In the genomic region with DNA sequence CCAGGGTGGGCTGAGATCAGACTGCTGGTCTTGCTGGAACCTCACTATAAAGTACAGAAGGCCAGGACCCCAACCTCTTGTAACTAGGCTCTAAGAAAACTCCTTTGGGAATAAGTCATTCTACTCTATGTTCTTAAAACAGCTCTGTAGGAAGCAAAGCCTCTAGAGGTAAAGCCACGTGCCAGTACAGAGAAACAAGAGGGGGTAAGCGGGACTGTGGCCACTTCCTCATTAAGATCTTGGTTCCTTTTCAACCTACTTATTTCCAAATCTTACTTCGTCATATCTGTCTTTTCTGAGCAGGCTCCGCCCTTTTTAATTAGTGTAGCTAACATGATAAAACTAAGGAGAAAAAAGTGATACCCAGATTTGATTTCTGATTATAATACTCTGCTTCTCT, we compare ENCODE assay signal across 1 cellular context.
TF ChIP-seq lines count a peak whose summit lies in the region.

No MANE protein-coding gene starts in this region.

TF ChIP-seq in GM12878, 131 proteins besides CTCF, POLR2A, EP300 and RAD21 (continues in another document):
- TF ChIP-seq, protein P1, sequence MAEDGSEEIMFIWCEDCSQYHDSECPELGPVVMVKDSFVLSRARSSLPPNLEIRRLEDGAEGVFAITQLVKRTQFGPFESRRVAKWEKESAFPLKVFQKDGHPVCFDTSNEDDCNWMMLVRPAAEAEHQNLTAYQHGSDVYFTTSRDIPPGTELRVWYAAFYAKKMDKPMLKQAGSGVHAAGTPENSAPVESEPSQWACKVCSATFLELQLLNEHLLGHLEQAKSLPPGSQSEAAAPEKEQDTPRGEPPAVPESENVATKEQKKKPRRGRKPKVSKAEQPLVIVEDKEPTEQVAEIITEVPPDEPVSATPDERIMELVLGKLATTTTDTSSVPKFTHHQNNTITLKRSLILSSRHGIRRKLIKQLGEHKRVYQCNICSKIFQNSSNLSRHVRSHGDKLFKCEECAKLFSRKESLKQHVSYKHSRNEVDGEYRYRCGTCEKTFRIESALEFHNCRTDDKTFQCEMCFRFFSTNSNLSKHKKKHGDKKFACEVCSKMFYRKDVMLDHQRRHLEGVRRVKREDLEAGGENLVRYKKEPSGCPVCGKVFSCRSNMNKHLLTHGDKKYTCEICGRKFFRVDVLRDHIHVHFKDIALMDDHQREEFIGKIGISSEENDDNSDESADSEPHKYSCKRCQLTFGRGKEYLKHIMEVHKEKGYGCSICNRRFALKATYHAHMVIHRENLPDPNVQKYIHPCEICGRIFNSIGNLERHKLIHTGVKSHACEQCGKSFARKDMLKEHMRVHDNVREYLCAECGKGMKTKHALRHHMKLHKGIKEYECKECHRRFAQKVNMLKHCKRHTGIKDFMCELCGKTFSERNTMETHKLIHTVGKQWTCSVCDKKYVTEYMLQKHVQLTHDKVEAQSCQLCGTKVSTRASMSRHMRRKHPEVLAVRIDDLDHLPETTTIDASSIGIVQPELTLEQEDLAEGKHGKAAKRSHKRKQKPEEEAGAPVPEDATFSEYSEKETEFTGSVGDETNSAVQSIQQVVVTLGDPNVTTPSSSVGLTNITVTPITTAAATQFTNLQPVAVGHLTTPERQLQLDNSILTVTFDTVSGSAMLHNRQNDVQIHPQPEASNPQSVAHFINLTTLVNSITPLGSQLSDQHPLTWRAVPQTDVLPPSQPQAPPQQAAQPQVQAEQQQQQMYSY (CRISPR knock-in tag; IDR thresholded peaks at IDR 0.05) = no peak
- TF ChIP-seq TAF1 (IDR thresholded peaks at IDR 0.05; ENCODE audit: borderline replicate concordance, low read depth, low read length) (no peak), POU2F2 (IDR thresholded peaks at IDR 0.05; ENCODE audit: borderline replicate concordance, low read depth, low read length) (no peak), NRF1 (conservative IDR thresholded peaks at IDR 0.05; ENCODE audit: low read depth, low read length) (no peak), SIX5 (IDR thresholded peaks at IDR 0.05; ENCODE audit: low read depth, low read length, severe bottlenecking) (no peak), MTA2 (IDR thresholded peaks at IDR 0.05; ENCODE audit: low read depth) (peak; percentile 63; the same call in 1 of the 2 replicates), MTA3 (IDR thresholded peaks at IDR 0.05; ENCODE audit: borderline replicate concordance, low read length) (no peak), ETV6 (conservative IDR thresholded peaks at IDR 0.05 in 1 of 2, IDR thresholded peaks at IDR 0.05 in 1 of 2; ENCODE audit: borderline replicate concordance in 1 of 2, low read depth in 1 of 2) (no peak), CREM (IDR thresholded peaks at IDR 0.05; ENCODE audit: low read depth) (no peak), ZNF687 (IDR thresholded peaks at IDR 0.05) (peak; percentile 84), CREB1 (IDR thresholded peaks at IDR 0.05; ENCODE audit: low read depth) (no peak), NBN (IDR thresholded peaks at IDR 0.05) (no peak), PAX5 (IDR thresholded peaks at IDR 0.05; ENCODE audit: borderline replicate concordance, low read depth, low read length) (no peak), ZBED1 (IDR thresholded peaks at IDR 0.05; ENCODE audit: borderline replicate concordance) (no peak), E4F1 (IDR thresholded peaks at IDR 0.05; ENCODE audit: borderline replicate concordance, partially characterized antibody) (no peak), MEF2A (IDR thresholded peaks at IDR 0.05; ENCODE audit: insufficient read depth, low read depth, low read length) (no peak), KDM1A (IDR thresholded peaks at IDR 0.05; ENCODE audit: borderline replicate concordance) (no peak), ZNF217 (IDR thresholded peaks at IDR 0.05) (no peak; the same call in 1 of the 2 replicates), TCF7 (IDR thresholded peaks at IDR 0.05; ENCODE audit: borderline replicate concordance) (no peak), CHD1 (IDR thresholded peaks at IDR 0.05; ENCODE audit: low read depth, low read length) (no peak), MAX (IDR thresholded peaks at IDR 0.05; ENCODE audit: low read depth, low read length) (peak; percentile 61; the same call in 1 of the 2 replicates), BRCA1 (IDR thresholded peaks at IDR 0.05; ENCODE audit: low read depth, low read length) (no peak), ESRRA (IDR thresholded peaks at IDR 0.05; ENCODE audit: low read length) (no peak), YY1 (IDR thresholded peaks at IDR 0.05; ENCODE audit: low read depth, low read length) (no peak), KLF5 (IDR thresholded peaks at IDR 0.05; ENCODE audit: partially characterized antibody) (no peak), HDAC6 (IDR thresholded peaks at IDR 0.05; ENCODE audit: unreplicated experiment) (no peak), POLR2AphosphoS5 (IDR thresholded peaks at IDR 0.05; ENCODE audit: low read length) (no peak), CHD4 (IDR thresholded peaks at IDR 0.05) (no peak), ELK1 (IDR thresholded peaks at IDR 0.05; ENCODE audit: low read depth, low read length) (no peak), REST (IDR thresholded peaks at IDR 0.05; ENCODE audit: low read depth, low read length) (no peak), BHLHE40 (IDR thresholded peaks at IDR 0.05; ENCODE audit: borderline replicate concordance in 1 of 2, low read depth in 2 of 2, low read length in 1 of 2) (peak; percentile 87 to 90), SREBF1 (IDR thresholded peaks at IDR 0.05; ENCODE audit: low read length) (no peak), ZZZ3 (IDR thresholded peaks at IDR 0.05; ENCODE audit: control insufficient read depth, insufficient read length, low read depth) (no peak), WRNIP1 (IDR thresholded peaks at IDR 0.05; ENCODE audit: borderline replicate concordance, low read depth, low read length) (no peak)
- TF ChIP-seq, protein P2, sequence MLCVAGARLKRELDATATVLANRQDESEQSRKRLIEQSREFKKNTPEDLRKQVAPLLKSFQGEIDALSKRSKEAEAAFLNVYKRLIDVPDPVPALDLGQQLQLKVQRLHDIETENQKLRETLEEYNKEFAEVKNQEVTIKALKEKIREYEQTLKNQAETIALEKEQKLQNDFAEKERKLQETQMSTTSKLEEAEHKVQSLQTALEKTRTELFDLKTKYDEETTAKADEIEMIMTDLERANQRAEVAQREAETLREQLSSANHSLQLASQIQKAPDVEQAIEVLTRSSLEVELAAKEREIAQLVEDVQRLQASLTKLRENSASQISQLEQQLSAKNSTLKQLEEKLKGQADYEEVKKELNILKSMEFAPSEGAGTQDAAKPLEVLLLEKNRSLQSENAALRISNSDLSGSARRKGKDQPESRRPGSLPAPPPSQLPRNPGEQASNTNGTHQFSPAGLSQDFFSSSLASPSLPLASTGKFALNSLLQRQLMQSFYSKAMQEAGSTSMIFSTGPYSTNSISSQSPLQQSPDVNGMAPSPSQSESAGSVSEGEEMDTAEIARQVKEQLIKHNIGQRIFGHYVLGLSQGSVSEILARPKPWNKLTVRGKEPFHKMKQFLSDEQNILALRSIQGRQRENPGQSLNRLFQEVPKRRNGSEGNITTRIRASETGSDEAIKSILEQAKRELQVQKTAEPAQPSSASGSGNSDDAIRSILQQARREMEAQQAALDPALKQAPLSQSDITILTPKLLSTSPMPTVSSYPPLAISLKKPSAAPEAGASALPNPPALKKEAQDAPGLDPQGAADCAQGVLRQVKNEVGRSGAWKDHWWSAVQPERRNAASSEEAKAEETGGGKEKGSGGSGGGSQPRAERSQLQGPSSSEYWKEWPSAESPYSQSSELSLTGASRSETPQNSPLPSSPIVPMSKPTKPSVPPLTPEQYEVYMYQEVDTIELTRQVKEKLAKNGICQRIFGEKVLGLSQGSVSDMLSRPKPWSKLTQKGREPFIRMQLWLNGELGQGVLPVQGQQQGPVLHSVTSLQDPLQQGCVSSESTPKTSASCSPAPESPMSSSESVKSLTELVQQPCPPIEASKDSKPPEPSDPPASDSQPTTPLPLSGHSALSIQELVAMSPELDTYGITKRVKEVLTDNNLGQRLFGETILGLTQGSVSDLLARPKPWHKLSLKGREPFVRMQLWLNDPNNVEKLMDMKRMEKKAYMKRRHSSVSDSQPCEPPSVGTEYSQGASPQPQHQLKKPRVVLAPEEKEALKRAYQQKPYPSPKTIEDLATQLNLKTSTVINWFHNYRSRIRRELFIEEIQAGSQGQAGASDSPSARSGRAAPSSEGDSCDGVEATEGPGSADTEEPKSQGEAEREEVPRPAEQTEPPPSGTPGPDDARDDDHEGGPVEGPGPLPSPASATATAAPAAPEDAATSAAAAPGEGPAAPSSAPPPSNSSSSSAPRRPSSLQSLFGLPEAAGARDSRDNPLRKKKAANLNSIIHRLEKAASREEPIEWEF (IDR thresholded peaks at IDR 0.05; ENCODE audit: insufficient replicate concordance, low read depth, low read length) = no peak
- TF ChIP-seq, protein P3, sequence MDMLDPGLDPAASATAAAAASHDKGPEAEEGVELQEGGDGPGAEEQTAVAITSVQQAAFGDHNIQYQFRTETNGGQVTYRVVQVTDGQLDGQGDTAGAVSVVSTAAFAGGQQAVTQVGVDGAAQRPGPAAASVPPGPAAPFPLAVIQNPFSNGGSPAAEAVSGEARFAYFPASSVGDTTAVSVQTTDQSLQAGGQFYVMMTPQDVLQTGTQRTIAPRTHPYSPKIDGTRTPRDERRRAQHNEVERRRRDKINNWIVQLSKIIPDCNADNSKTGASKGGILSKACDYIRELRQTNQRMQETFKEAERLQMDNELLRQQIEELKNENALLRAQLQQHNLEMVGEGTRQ (IDR thresholded peaks at IDR 0.05; ENCODE audit: borderline replicate concordance, low read depth, low read length) = peak; percentile 13; the same call in 1 of the 2 replicates
